In genomic region chr14:74257078-74257987, GRCh38 we compare ENCODE assay signal across 8 cellular contexts. TPM values are rescaled to one million over a fixed set of nuclear protein-coding genes. Genes with fewer than 3 reads are reported as not detected.
DNase-seq lines count a peak whose midpoint lies in the region; ATAC-seq and TF ChIP-seq lines count a peak whose summit lies in the region.

No MANE protein-coding gene starts in this region.

- peaks cover 37% of the 10 kb centered on the region for H3K27me3 ChIP-seq in endodermal cell (ENCODE audit: control insufficient read depth, insufficient read depth, low read length, poor library complexity, severe bottlenecking)

- H3K36me3 Mint-ChIP-seq in activated CD8-positive, alpha-beta T cell treated with anti-CD3 and anti-CD28 coated beads, Interleukin-2, amount 10 ng/mL, durations not matched to agents 7 days and 5 days (ENCODE audit: low read depth): no peaks in the 10 kb centered on the region
- H3K36me3 Mint-ChIP-seq in endodermal cell (ENCODE audit: low read depth): no peaks in the 10 kb centered on the region

- no peaks in the 10 kb centered on the region for H3K36me3 ChIP-seq in endodermal cell (ENCODE audit: control insufficient read depth, insufficient read depth, low read length)

- 20 to 37% methylated on average over 38 to 71 of the region's 72 CpGs for WGBS in endodermal cell (ENCODE audit: insufficient coverage in 1 of 2, insufficient read length in 1 of 2), 2 experiments

- H3K27ac ChIP-seq in endodermal cell (ENCODE audit: low read depth, low read length): no peak overlapping the region

- peaks cover 19% of the 10 kb centered on the region for H3K27me3 Mint-ChIP-seq in activated CD8-positive, alpha-beta T cell treated with anti-CD3 and anti-CD28 coated beads, Interleukin-2, amount 10 ng/mL, durations not matched to agents 7 days and 5 days (ENCODE audit: low read depth)
- H3K27me3 Mint-ChIP-seq in endodermal cell (ENCODE audit: insufficient read depth): peaks cover 59% of the 10 kb centered on the region

- ATAC-seq in HG02642 (IDR thresholded peaks at IDR 0.05; ENCODE audit: poor library complexity, unreplicated experiment) (peak; percentile 83), HG03097 (IDR thresholded peaks at IDR 0.05; ENCODE audit: low FRiP score, unreplicated experiment) (no peak)
- ATAC-seq in activated CD8-positive, alpha-beta T cell treated with anti-CD3 and anti-CD28 coated beads, Interleukin-2, amount 10 ng/mL, durations not matched to agents 7 days and 5 days: peak; percentile 92

- no peaks in the 10 kb centered on the region for H3K9me3 Mint-ChIP-seq in activated CD8-positive, alpha-beta T cell treated with anti-CD3 and anti-CD28 coated beads, Interleukin-2, amount 10 ng/mL, durations not matched to agents 7 days and 5 days (ENCODE audit: insufficient read depth)
- no peaks in the 10 kb centered on the region for H3K9me3 Mint-ChIP-seq in endodermal cell

- no peak overlapping the region for H3K27ac Mint-ChIP-seq in activated CD8-positive, alpha-beta T cell treated with anti-CD3 and anti-CD28 coated beads, Interleukin-2, amount 10 ng/mL, durations not matched to agents 7 days and 5 days
- H3K27ac Mint-ChIP-seq in endodermal cell: no peak overlapping the region

- peak; percentile 96 for TF ChIP-seq CTCF in endodermal cell (conservative IDR thresholded peaks at IDR 0.05)

- peak overlapping the region; percentile 76 for H3K4me3 Mint-ChIP-seq in activated CD8-positive, alpha-beta T cell treated with anti-CD3 and anti-CD28 coated beads, Interleukin-2, amount 10 ng/mL, durations not matched to agents 7 days and 5 days
- H3K4me3 Mint-ChIP-seq in endodermal cell: peak overlapping the region; percentile 56

- DNase-seq in DMS153 treated with DMSO at 0.1 percent for 48 hours (lab: John Stamatoyannopoulos, UW; ENCODE audit: unreplicated experiment) (peak; percentile 11), NCI-H446 treated with DMSO at 0.1 percent for 48 hours (lab: John Stamatoyannopoulos, UW) (peak; percentile 51), endodermal cell (peak; percentile 84), mucosa of gallbladder (ENCODE audit: low spot score) (peak; percentile 19)
- peak; percentile 62 for DNase-seq in activated CD8-positive, alpha-beta T cell treated with anti-CD3 and anti-CD28 coated beads, Interleukin-2, amount 10 ng/mL, durations not matched to agents 7 days and 5 days
- peak; percentile 41 for DNase-seq in stimulated activated CD8-positive, alpha-beta memory T cell treated with anti-CD3 and anti-CD28 coated beads, Interleukin-4, amount 100 ng/mL, for 24 hours (ENCODE audit: low read depth)

- H3K4me1 Mint-ChIP-seq in activated CD8-positive, alpha-beta T cell treated with anti-CD3 and anti-CD28 coated beads, Interleukin-2, amount 10 ng/mL, durations not matched to agents 7 days and 5 days (ENCODE audit: low read depth): peaks cover 9% of the 10 kb centered on the region
- H3K4me1 Mint-ChIP-seq in endodermal cell: no peaks in the 10 kb centered on the region

- POLR2A ChIA-PET in activated CD8-positive, alpha-beta T cell treated with anti-CD3 and anti-CD28 coated beads, Interleukin-2, amount 10 ng/mL, durations not matched to agents 7 days and 5 days (lab: Charles Lee): interaction anchor here (1.1 kb wide), 1 partner anchor 11 kb away, joined by 3 read pairs; no protein-coding TSS in a partner anchor

- H3K4me3 ChIP-seq in endodermal cell (ENCODE audit: low read length): peak overlapping the region; percentile 83

- H3K9me3 ChIP-seq in endodermal cell (ENCODE audit: control insufficient read depth, low read length): no peaks in the 10 kb centered on the region

- H3K4me1 ChIP-seq in endodermal cell (ENCODE audit: control insufficient read depth, insufficient read depth, low read length): no peaks in the 10 kb centered on the region

- peak overlapping the region; percentile 20 for H3K9ac ChIP-seq in endodermal cell (ENCODE audit: extremely low read depth, low read length, poor library complexity, severe bottlenecking)

- CTCF ChIA-PET in activated CD8-positive, alpha-beta T cell treated with anti-CD3 and anti-CD28 coated beads, Interleukin-2, amount 10 ng/mL, durations not matched to agents 7 days and 5 days (lab: Charles Lee): interaction anchor here (0.6 to 2.1 kb wide), 15 partner anchors 9 to 528 kb away, joined by 3 to 9 read pairs (median 3); partner anchors contain the start of gene ABCD4

RNA-seq across cellular contexts. Expression of gene VSX2, which starts 18.1 kb away (rescaled TPM):
- total RNA-seq in activated CD8-positive, alpha-beta T cell treated with anti-CD3 and anti-CD28 coated beads, Interleukin-2, amount 10 ng/mL, durations not matched to agents 7 days and 5 days: not detected
- total RNA-seq in endodermal cell (not detected), mucosa of gallbladder (not detected)
- polyA plus RNA-seq in endodermal cell (2013, experiment 1 of 2): 0.07 TPM
- not detected for polyA plus RNA-seq in endodermal cell (2013, experiment 2 of 2)

RNA-seq across cellular contexts. Expression of gene ABCD4, which starts 45.4 kb away (rescaled TPM):
- total RNA-seq in activated CD8-positive, alpha-beta T cell treated with anti-CD3 and anti-CD28 coated beads, Interleukin-2, amount 10 ng/mL, durations not matched to agents 7 days and 5 days: 10 to 100 TPM; 41.9 to 43.2 TPM
- 100 to 1,000 TPM; 153 to 239 TPM for total RNA-seq in endodermal cell
- 112 TPM for polyA plus RNA-seq in endodermal cell (2013, experiment 1 of 2)
- polyA plus RNA-seq in endodermal cell (2013, experiment 2 of 2): 100 TPM
- 59.4 TPM for total RNA-seq in mucosa of gallbladder

Comparison
In these comparisons a context has a peak if more than half of its experiments do, and no peak if none do; other contexts are left out.
1. DNase-seq: peak in every context shown above with its lines; median percentile 84 in endodermal cell; 62 in activated CD8-positive, alpha-beta T cell treated with anti-CD3 and anti-CD28 coated beads, Interleukin-2, amount 10 ng/mL, durations not matched to agents 7 days and 5 days; 51 in NCI-H446 treated with DMSO at 0.1 percent for 48 hours; 41 in stimulated activated CD8-positive, alpha-beta memory T cell treated with anti-CD3 and anti-CD28 coated beads, Interleukin-4, amount 100 ng/mL, for 24 hours; 19 in mucosa of gallbladder; 11 in DMS153 treated with DMSO at 0.1 percent for 48 hours.